Comparison of ENCODE assay signal across 15 cellular contexts in the genomic region with DNA sequence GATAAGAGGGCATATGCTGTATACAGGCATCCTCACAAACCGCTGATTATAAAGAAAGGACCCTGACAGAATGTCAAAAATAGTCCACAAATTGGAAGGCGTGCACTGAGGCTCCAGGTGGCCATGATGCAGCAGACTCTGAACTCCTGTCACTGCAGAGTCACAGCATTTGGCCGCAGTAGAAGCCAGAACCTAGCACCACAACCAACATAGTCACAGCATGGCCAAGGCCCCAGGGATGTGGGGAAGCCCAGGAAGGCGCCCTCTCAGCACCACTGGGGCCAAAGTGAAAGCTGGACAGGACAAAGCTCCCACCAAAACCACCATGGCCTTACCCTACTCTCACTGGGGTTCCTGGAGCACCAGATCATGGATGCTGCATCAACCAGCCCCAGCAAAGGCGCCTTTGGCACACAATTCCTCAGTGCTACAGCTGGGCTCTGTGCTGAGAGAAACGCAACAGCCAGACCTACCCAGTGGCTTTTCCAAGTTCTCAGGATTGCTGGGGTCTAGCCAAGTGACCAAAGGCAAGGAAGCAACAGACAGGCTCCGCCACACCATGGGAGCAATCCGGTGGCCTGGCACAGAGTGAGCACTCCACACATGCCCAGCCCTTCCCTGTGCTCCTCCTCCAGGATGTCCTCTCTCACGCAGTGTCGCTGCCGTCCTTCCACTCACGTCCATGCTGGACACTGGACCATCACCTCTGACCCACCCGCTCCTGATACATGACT.
A peak's percentile ranks its signal among the peaks of the same experiment; 100 is the strongest.
DNase-seq lines count a peak whose midpoint lies in the region; ATAC-seq and TF ChIP-seq lines count a peak whose summit lies in the region.
"Had no signal": no experiment of that assay in that cellular context is flagged by ENCODE, and none has a peak within 500 bp of the region (broad histone marks: within the 10 kb centered on the region; RNA-seq: fewer than 3 reads in every experiment).

No MANE protein-coding gene starts in this region.

- H3K36me3 ChIP-seq in neuronal stem cell (replicated peaks in 1 of 2; ENCODE audit: control insufficient read depth in 2 of 2, insufficient read depth in 2 of 2, low read length in 2 of 2) (peaks cover 11 to 67% of the 10 kb centered on the region in 2 donors), testis (ENCODE audit: low read depth, missing control alignments) (no peaks in the 10 kb centered on the region)

- H3K4ac ChIP-seq in neuronal stem cell (ENCODE audit: low read length) = no peak overlapping the region

- H2BK120ac ChIP-seq in neuronal stem cell (ENCODE audit: low read depth, low read length) = no peak overlapping the region

- H3K14ac ChIP-seq in neuronal stem cell (ENCODE audit: low read length) = no peak overlapping the region

- H3K4me1 Mint-ChIP-seq in activated CD4-positive, alpha-beta T cell treated with anti-CD3 and anti-CD28 coated beads for 36 hours = peaks cover 92% of the 10 kb centered on the region
- peaks cover 94% of the 10 kb centered on the region for H3K4me1 Mint-ChIP-seq in activated naive CD8-positive, alpha-beta T cell treated with anti-CD3 and anti-CD28 coated beads, Interleukin-2, amount 50 U/mL, for 24 hours

- no peak overlapping the region for H2BK12ac ChIP-seq in neuronal stem cell (ENCODE audit: low read length)

- no peaks in the 10 kb centered on the region for H3K79me1 ChIP-seq in neuronal stem cell (ENCODE audit: low read depth, low read length)

- H3K27ac ChIP-seq in neuronal stem cell (replicated peaks; ENCODE audit: low read length) (no peak overlapping the region), testis (no peak overlapping the region)
- H3K27ac ChIP-seq: lower lobe of right lung, SJSA1 had no signal

- no peak for DNase-seq in activated CD4-positive, alpha-beta T cell treated with anti-CD3 and anti-CD28 coated beads for 36 hours
- no peak for DNase-seq in activated CD4-positive, alpha-beta T cell treated with anti-CD3 and anti-CD28 coated beads for 48 hours
- DNase-seq in NCI-H446 (lab: John Stamatoyannopoulos, UW) = peak; percentile 13 to 81
- DNase-seq in activated naive CD8-positive, alpha-beta T cell treated with anti-CD3 and anti-CD28 coated beads, Interleukin-2, amount 50 U/mL, for 24 hours = no peak
- DNase-seq in neuronal stem cell (ENCODE audit: low spot score) = no peak
- no peak for DNase-seq in testis
- DNase-seq in HuH-7.5 (ENCODE audit: low spot score) = no peak
- DNase-seq: foreskin melanocyte, lower lobe of right lung, MM.1S, NCI-H2029, nucleus accumbens had no signal

- H3K4me3 ChIP-seq in neuronal stem cell (ENCODE audit: low read length in 2 of 2) (peak overlapping the region in 1 of 2 donors; percentile 24), testis (no peak overlapping the region)
- H3K4me3 ChIP-seq: lower lobe of right lung, SJSA1 had no signal

- CTCF ChIA-PET in activated CD4-positive, alpha-beta T cell treated with anti-CD3 and anti-CD28 coated beads for 36 hours (lab: Charles Lee) = interaction anchor here (1.1 to 5.9 kb wide), 2 partner anchors 8 to 57 kb away, joined by 3 to 23 read pairs; no protein-coding TSS in a partner anchor

- H3K4me2 ChIP-seq in neuronal stem cell (ENCODE audit: insufficient read depth, low read length, poor library complexity, severe bottlenecking) = no peak overlapping the region

- TF ChIP-seq CTCF in testis (IDR thresholded peaks at IDR 0.05) = no peak

- peak overlapping the region; percentile 28 for H3K18ac ChIP-seq in neuronal stem cell (ENCODE audit: low read length)

- H3K27me3 Mint-ChIP-seq in activated CD4-positive, alpha-beta T cell treated with anti-CD3 and anti-CD28 coated beads for 36 hours = no peaks in the 10 kb centered on the region
- H3K27me3 Mint-ChIP-seq in activated naive CD8-positive, alpha-beta T cell treated with anti-CD3 and anti-CD28 coated beads, Interleukin-2, amount 50 U/mL, for 24 hours = no peaks in the 10 kb centered on the region

- no peak for TF ChIP-seq POLR2A in testis (IDR thresholded peaks at IDR 0.05)

- WGBS in neuronal stem cell (ENCODE audit: extremely low coverage in 2 of 2, insufficient read length in 2 of 2, insufficient replicate concordance in 1 of 2), 2 donors = no CpG with 5 or more reads among the region's 13 CpGs
- 93 to 98% methylated on average over 13 of the region's 13 CpGs for WGBS in testis, 2 donors

- H3K9me3 ChIP-seq in neuronal stem cell (replicated peaks in 1 of 2; ENCODE audit: control insufficient read depth in 2 of 2, insufficient read depth in 1 of 2, low read depth in 1 of 2, low read length in 2 of 2) (no peaks in the 10 kb centered on the region), testis (no peaks in the 10 kb centered on the region)
- H3K9me3 ChIP-seq: lower lobe of right lung, SJSA1 had no signal

- peaks cover 79% of the 10 kb centered on the region for H3K36me3 Mint-ChIP-seq in activated CD4-positive, alpha-beta T cell treated with anti-CD3 and anti-CD28 coated beads for 36 hours (ENCODE audit: low read depth)
- peaks cover 68% of the 10 kb centered on the region for H3K36me3 Mint-ChIP-seq in activated naive CD8-positive, alpha-beta T cell treated with anti-CD3 and anti-CD28 coated beads, Interleukin-2, amount 50 U/mL, for 24 hours (ENCODE audit: low read depth)

- ATAC-seq in activated CD4-positive, alpha-beta T cell treated with anti-CD3 and anti-CD28 coated beads for 36 hours = no peak
- ATAC-seq in activated naive CD8-positive, alpha-beta T cell treated with anti-CD3 and anti-CD28 coated beads, Interleukin-2, amount 50 U/mL, for 24 hours = no peak
- ATAC-seq in GM19328 (IDR thresholded peaks at IDR 0.05; ENCODE audit: unreplicated experiment) = no peak
- ATAC-seq: lower lobe of right lung had no signal

- no peak overlapping the region for H2BK15ac ChIP-seq in neuronal stem cell (ENCODE audit: low read length)

- no peak overlapping the region for H2BK5ac ChIP-seq in neuronal stem cell (ENCODE audit: low read length)

- no peaks in the 10 kb centered on the region for H3K9me3 Mint-ChIP-seq in activated CD4-positive, alpha-beta T cell treated with anti-CD3 and anti-CD28 coated beads for 36 hours (ENCODE audit: low read depth)
- H3K9me3 Mint-ChIP-seq in activated naive CD8-positive, alpha-beta T cell treated with anti-CD3 and anti-CD28 coated beads, Interleukin-2, amount 50 U/mL, for 24 hours = no peaks in the 10 kb centered on the region
- H3K9me3 Mint-ChIP-seq: activated T-helper 2 cell treated with anti-CD3 and anti-CD28 coated beads, Interferon-gamma antibody, Interleukin-2, Interleukin-4, amounts not matched to agents 10 μg/mL and 5 μg/mL and 100 μg/mL, durations not matched to agents 14 hours and 24 hours and 36 hours had no signal

- peak overlapping the region; percentile 48 for H2AK5ac ChIP-seq in neuronal stem cell (ENCODE audit: low read depth, low read length)

- peak overlapping the region; percentile 56 for H3K23ac ChIP-seq in neuronal stem cell (ENCODE audit: low read depth, low read length, poor library complexity)

- no peak overlapping the region for H4K8ac ChIP-seq in neuronal stem cell (ENCODE audit: low read depth, low read length)

- H4K91ac ChIP-seq in neuronal stem cell (ENCODE audit: low read depth, low read length, poor library complexity) = no peak overlapping the region

- POLR2A ChIA-PET in activated CD4-positive, alpha-beta T cell treated with anti-CD3 and anti-CD28 coated beads for 36 hours (lab: Charles Lee) = no interaction called here

- no peak overlapping the region for H3K9ac ChIP-seq in neuronal stem cell (ENCODE audit: low read depth, low read length, poor library complexity)

- H3K4me3 Mint-ChIP-seq in activated CD4-positive, alpha-beta T cell treated with anti-CD3 and anti-CD28 coated beads for 36 hours = no peak overlapping the region
- no peak overlapping the region for H3K4me3 Mint-ChIP-seq in activated naive CD8-positive, alpha-beta T cell treated with anti-CD3 and anti-CD28 coated beads, Interleukin-2, amount 50 U/mL, for 24 hours

- intact Hi-C loops in activated CD4-positive, alpha-beta T cell treated with anti-CD3 and anti-CD28 coated beads for 36 hours (cut with DNase I, micrococcal nuclease) = no loop called here
- intact Hi-C loops in testis (cut with DNase I; ENCODE audit: low total_unique reads) = no loop called here

- H2AFZ ChIP-seq in neuronal stem cell (ENCODE audit: low read length) = no peak overlapping the region

- peak overlapping the region; percentile 73 for H3K27ac Mint-ChIP-seq in activated CD4-positive, alpha-beta T cell treated with anti-CD3 and anti-CD28 coated beads for 36 hours
- H3K27ac Mint-ChIP-seq in activated naive CD8-positive, alpha-beta T cell treated with anti-CD3 and anti-CD28 coated beads, Interleukin-2, amount 50 U/mL, for 24 hours = peak overlapping the region; percentile 83
- H3K27ac Mint-ChIP-seq: activated T-helper 2 cell treated with anti-CD3 and anti-CD28 coated beads, Interferon-gamma antibody, Interleukin-2, Interleukin-4, amounts not matched to agents 10 μg/mL and 5 μg/mL and 100 μg/mL, durations not matched to agents 14 hours and 24 hours and 36 hours had no signal

- no peaks in the 10 kb centered on the region for H3K27me3 ChIP-seq in neuronal stem cell (ENCODE audit: control insufficient read depth in 3 of 3, insufficient read depth in 3 of 3, low read depth in 1 of 3, low read length in 3 of 3)
- H3K27me3 ChIP-seq in testis = no peaks in the 10 kb centered on the region
- H3K27me3 ChIP-seq: SJSA1 had no signal

- H3K4me1 ChIP-seq in neuronal stem cell (ENCODE audit: control insufficient read depth in 2 of 2, insufficient read depth in 1 of 2, low read depth in 1 of 2, low read length in 2 of 2) (peaks cover 30 to 43% of the 10 kb centered on the region in 2 donors), testis (peaks cover 6% of the 10 kb centered on the region)

Comparison
In these comparisons a context has a peak if more than half of its experiments do, and no peak if none do; other contexts are left out.
1. DNase-seq: peak in NCI-H446 (2 of 2); none in activated CD4-positive, alpha-beta T cell treated with anti-CD3 and anti-CD28 coated beads for 36 hours (single experiment), activated CD4-positive, alpha-beta T cell treated with anti-CD3 and anti-CD28 coated beads for 48 hours (single experiment), activated naive CD8-positive, alpha-beta T cell treated with anti-CD3 and anti-CD28 coated beads, Interleukin-2, amount 50 U/mL, for 24 hours (single experiment), neuronal stem cell (single experiment), testis (single experiment) and HuH-7.5 (single experiment).